In the genomic region with DNA sequence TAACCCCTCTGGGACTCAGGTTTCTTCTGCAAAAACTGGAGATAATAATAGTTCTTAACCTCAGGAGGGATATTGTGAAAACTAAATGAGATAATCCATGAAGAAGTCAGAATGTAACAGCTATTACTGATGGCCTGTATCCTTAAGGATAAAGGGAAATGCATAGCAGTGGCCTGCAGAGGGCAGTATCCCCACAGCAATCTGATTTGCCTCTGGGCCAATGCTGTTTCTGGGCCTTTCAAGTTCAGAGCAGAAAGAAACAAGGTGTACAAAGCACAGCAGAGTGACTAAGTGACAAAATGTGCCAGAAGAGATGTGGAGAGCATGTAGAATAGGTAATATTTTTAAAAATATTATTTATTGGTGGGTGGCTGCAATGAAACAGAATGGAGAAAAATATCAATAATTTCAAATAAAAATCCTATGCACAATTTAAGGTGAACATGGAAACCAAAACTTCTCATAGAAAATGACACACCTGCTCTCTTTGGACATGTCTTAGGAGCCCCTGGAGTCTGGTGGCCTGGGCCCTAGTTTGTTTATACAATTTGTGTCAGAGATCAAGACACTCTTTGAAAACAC, we compare ENCODE assay signal across 9 cellular contexts.
DNase-seq lines count a peak whose midpoint lies in the region; ATAC-seq lines count a peak whose summit lies in the region.
"Had no signal": no experiment of that assay in that cellular context is flagged by ENCODE, and none has a peak within 500 bp of the region (broad histone marks: within the 10 kb centered on the region; RNA-seq: fewer than 3 reads in every experiment).

No MANE protein-coding gene starts in this region.

- no peaks in the 10 kb centered on the region for H3K9me3 Mint-ChIP-seq in activated CD4-positive, alpha-beta memory T cell treated with anti-CD3 and anti-CD28 coated beads for 36 hours
- H3K9me3 Mint-ChIP-seq: dendritic cell treated with granulocyte-macrophage colony-stimulating factor and Interleukin-4, amounts not matched to agents 40 ng/mL and 50 ng/mL, for 4 days had no signal

- H3K4me3 Mint-ChIP-seq in activated CD4-positive, alpha-beta memory T cell treated with anti-CD3 and anti-CD28 coated beads for 36 hours, result no peak overlapping the region
- H3K4me3 Mint-ChIP-seq: dendritic cell treated with granulocyte-macrophage colony-stimulating factor and Interleukin-4, amounts not matched to agents 40 ng/mL and 50 ng/mL, for 4 days had no signal

- peak; percentile 70 for ATAC-seq in HG03354 (IDR thresholded peaks at IDR 0.05; ENCODE audit: poor library complexity, severe bottlenecking, unreplicated experiment)
- no peak for ATAC-seq in HG02763 (IDR thresholded peaks at IDR 0.05; ENCODE audit: unreplicated experiment)

- no peaks in the 10 kb centered on the region for H3K36me3 Mint-ChIP-seq in activated CD4-positive, alpha-beta memory T cell treated with anti-CD3 and anti-CD28 coated beads for 36 hours

- H3K27me3 Mint-ChIP-seq in activated CD4-positive, alpha-beta memory T cell treated with anti-CD3 and anti-CD28 coated beads for 36 hours, result no peaks in the 10 kb centered on the region

- H3K4me1 Mint-ChIP-seq in activated CD4-positive, alpha-beta memory T cell treated with anti-CD3 and anti-CD28 coated beads for 36 hours (ENCODE audit: low read depth), result peaks cover 6% of the 10 kb centered on the region

- POLR2A ChIA-PET in activated CD4-positive, alpha-beta memory T cell treated with anti-CD3 and anti-CD28 coated beads for 36 hours (lab: Charles Lee), result no interaction called here

- intact Hi-C loops in activated CD4-positive, alpha-beta memory T cell treated with anti-CD3 and anti-CD28 coated beads for 36 hours (cut with micrococcal nuclease), result loop anchor here (1.0 to 10.0 kb wide), 4 partner anchors 234 to 862 kb away; no protein-coding TSS in a partner anchor

- CTCF ChIA-PET in activated CD4-positive, alpha-beta memory T cell treated with anti-CD3 and anti-CD28 coated beads for 36 hours (lab: Charles Lee), result interaction anchor here (0.6 to 4.5 kb wide), 22 partner anchors 9 to 806 kb away, joined by 3 to 80 read pairs (median 4); partner anchors contain the start of gene NUAK1

- DNase-seq in Daoy (ENCODE audit: low read depth) (peak; percentile 72), NCI-H526 treated with DMSO at 0.1 percent for 48 hours (lab: John Stamatoyannopoulos, UW) (peak; percentile 20), lung microvascular endothelial cell (ENCODE audit: low read depth in 2 of 2) (peak; percentile 90)
- DNase-seq in activated CD4-positive, alpha-beta memory T cell treated with anti-CD3 and anti-CD28 coated beads for 36 hours, result peak; percentile 75
- DNase-seq in effector CD4-positive, alpha-beta T cell, result peak; percentile 37
- DNase-seq in stimulated activated CD8-positive, alpha-beta memory T cell treated with anti-CD3 and anti-CD28 coated beads, Interleukin-15, amount 100 ng/mL, for 24 hours (ENCODE audit: low read depth), result peak; percentile 41

- no peak overlapping the region for H3K27ac Mint-ChIP-seq in activated CD4-positive, alpha-beta memory T cell treated with anti-CD3 and anti-CD28 coated beads for 36 hours
- H3K27ac Mint-ChIP-seq: dendritic cell treated with granulocyte-macrophage colony-stimulating factor and Interleukin-4, amounts not matched to agents 40 ng/mL and 50 ng/mL, for 4 days had no signal

Comparison
In these comparisons a context has a peak if more than half of its experiments do, and no peak if none do; other contexts are left out.
1. DNase-seq: peak in every context shown above with its lines; median percentile 90 in lung microvascular endothelial cell; 75 in activated CD4-positive, alpha-beta memory T cell treated with anti-CD3 and anti-CD28 coated beads for 36 hours; 72 in Daoy; 41 in stimulated activated CD8-positive, alpha-beta memory T cell treated with anti-CD3 and anti-CD28 coated beads, Interleukin-15, amount 100 ng/mL, for 24 hours; 37 in effector CD4-positive, alpha-beta T cell; 20 in NCI-H526 treated with DMSO at 0.1 percent for 48 hours.